ENCODE assay signal across 22 cellular contexts in the genomic region with DNA sequence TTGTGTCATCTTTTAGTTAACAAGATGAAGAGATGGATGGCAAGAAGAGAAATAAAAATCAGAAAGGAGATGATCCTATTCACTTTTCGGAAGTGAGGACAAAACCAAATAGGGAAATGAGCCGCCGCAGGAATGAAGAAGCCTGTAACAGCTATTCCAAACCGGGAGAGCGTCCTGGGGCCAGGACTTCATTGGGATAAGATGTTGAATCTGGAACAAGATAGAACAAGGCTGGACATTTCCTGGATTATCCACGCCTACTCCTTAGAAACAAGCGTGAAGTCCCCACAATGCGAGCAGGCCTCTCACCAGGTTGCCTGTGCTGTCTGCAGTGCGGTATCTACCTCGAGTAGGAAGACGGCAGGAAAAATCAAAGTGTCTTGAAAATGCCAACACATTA.
"Had no signal": no experiment of that assay in that cellular context is flagged by ENCODE, and none has a peak within 500 bp of the region (broad histone marks: within the 10 kb centered on the region; RNA-seq: fewer than 3 reads in every experiment).

No MANE protein-coding gene starts in this region.

- H3K9me3 Mint-ChIP-seq: activated CD4-positive, alpha-beta T cell treated with anti-CD3 and anti-CD28 coated beads, Interleukin-2, amount 10 ng/mL, durations not matched to agents 24 days and 14 days; activated naive CD4-positive, alpha-beta T cell treated with anti-CD3 and anti-CD28 coated beads, Interleukin-2, amount 10 ng/mL, durations not matched to agents 7 days and 5 days; activated naive CD8-positive, alpha-beta T cell treated with anti-CD3 and anti-CD28 coated beads, Interleukin-2, amount 50 U/mL, for 24 hours had no signal

- H3K4me3 ChIP-seq: SJCRH30, SK-N-MC had no signal

- H3K4me3 Mint-ChIP-seq: activated CD4-positive, alpha-beta T cell treated with anti-CD3 and anti-CD28 coated beads, Interleukin-2, amount 10 ng/mL, durations not matched to agents 24 days and 14 days; activated CD8-positive, alpha-beta T cell treated with anti-CD3 and anti-CD28 coated beads, Interleukin-2, amount 10 ng/mL, durations not matched to agents 7 days and 5 days; activated naive CD4-positive, alpha-beta T cell treated with anti-CD3 and anti-CD28 coated beads, Interleukin-2, amount 10 ng/mL, durations not matched to agents 7 days and 5 days; activated naive CD8-positive, alpha-beta T cell; activated naive CD8-positive, alpha-beta T cell treated with anti-CD3 and anti-CD28 coated beads, Interleukin-2, amount 50 U/mL, for 24 hours had no signal

- H3K9me3 ChIP-seq: SJCRH30 had no signal

- DNase-seq: activated CD4-positive, alpha-beta T cell treated with anti-CD3 and anti-CD28 coated beads, Interleukin-2, amount 10 ng/mL, durations not matched to agents 24 days and 14 days; activated CD4-positive, alpha-beta T cell treated with anti-CD3 and anti-CD28 coated beads, Interleukin-2, amount 50 U/mL, for 48 hours; activated CD8-positive, alpha-beta T cell treated with anti-CD3 and anti-CD28 coated beads, Interleukin-2, amount 10 ng/mL, durations not matched to agents 7 days and 5 days; activated effector memory CD4-positive, alpha-beta T cell treated with Interleukin-2 at 50 U/mL for 16 hours; activated naive CD4-positive, alpha-beta T cell treated with anti-CD3 and anti-CD28 coated beads, Interleukin-2, amount 10 ng/mL, durations not matched to agents 7 days and 5 days; activated naive CD8-positive, alpha-beta T cell treated with anti-CD3 and anti-CD28 coated beads, Interleukin-2, amount 50 U/mL, for 24 hours; activated T-cell treated with anti-CD3 and anti-CD28 coated beads, Interleukin-2, amount 50 U/mL, for 48 hours; anterior cingulate cortex; brain microvascular endothelial cell; MM.1S; NCI-H1092 treated with DMSO at 0.1 percent for 48 hours; NCI-H1417; NCI-H146; NCI-H187 treated with DMSO at 0.1 percent for 48 hours; NCI-H345; NCI-H524 treated with DMSO at 0.1 percent for 48 hours; SHP77; SJCRH30; T1000 had no signal

- H3K27me3 Mint-ChIP-seq: activated CD4-positive, alpha-beta T cell treated with anti-CD3 and anti-CD28 coated beads, Interleukin-2, amount 10 ng/mL, durations not matched to agents 24 days and 14 days; activated naive CD4-positive, alpha-beta T cell treated with anti-CD3 and anti-CD28 coated beads, Interleukin-2, amount 10 ng/mL, durations not matched to agents 7 days and 5 days; activated naive CD8-positive, alpha-beta T cell; activated naive CD8-positive, alpha-beta T cell treated with anti-CD3 and anti-CD28 coated beads, Interleukin-2, amount 50 U/mL, for 24 hours had no signal

- H3K27me3 ChIP-seq: brain microvascular endothelial cell, SJCRH30 had no signal

- H3K4me1 ChIP-seq: SJCRH30 had no signal

- H3K4me1 Mint-ChIP-seq: activated naive CD4-positive, alpha-beta T cell treated with anti-CD3 and anti-CD28 coated beads, Interleukin-2, amount 10 ng/mL, durations not matched to agents 7 days and 5 days; activated naive CD8-positive, alpha-beta T cell treated with anti-CD3 and anti-CD28 coated beads, Interleukin-2, amount 50 U/mL, for 24 hours had no signal

- H3K9ac ChIP-seq: KMS-11 had no signal

- H3K27ac Mint-ChIP-seq: activated CD4-positive, alpha-beta T cell treated with anti-CD3 and anti-CD28 coated beads, Interleukin-2, amount 10 ng/mL, durations not matched to agents 24 days and 14 days; activated CD8-positive, alpha-beta T cell treated with anti-CD3 and anti-CD28 coated beads, Interleukin-2, amount 10 ng/mL, durations not matched to agents 7 days and 5 days; activated naive CD4-positive, alpha-beta T cell treated with anti-CD3 and anti-CD28 coated beads, Interleukin-2, amount 10 ng/mL, durations not matched to agents 7 days and 5 days; activated naive CD8-positive, alpha-beta T cell; activated naive CD8-positive, alpha-beta T cell treated with anti-CD3 and anti-CD28 coated beads, Interleukin-2, amount 50 U/mL, for 24 hours had no signal

- H3K27ac ChIP-seq: brain microvascular endothelial cell, KMS-11, SJCRH30, SK-N-MC had no signal
